Comparison of ENCODE assay signal across 8 cellular contexts in the genomic region with DNA sequence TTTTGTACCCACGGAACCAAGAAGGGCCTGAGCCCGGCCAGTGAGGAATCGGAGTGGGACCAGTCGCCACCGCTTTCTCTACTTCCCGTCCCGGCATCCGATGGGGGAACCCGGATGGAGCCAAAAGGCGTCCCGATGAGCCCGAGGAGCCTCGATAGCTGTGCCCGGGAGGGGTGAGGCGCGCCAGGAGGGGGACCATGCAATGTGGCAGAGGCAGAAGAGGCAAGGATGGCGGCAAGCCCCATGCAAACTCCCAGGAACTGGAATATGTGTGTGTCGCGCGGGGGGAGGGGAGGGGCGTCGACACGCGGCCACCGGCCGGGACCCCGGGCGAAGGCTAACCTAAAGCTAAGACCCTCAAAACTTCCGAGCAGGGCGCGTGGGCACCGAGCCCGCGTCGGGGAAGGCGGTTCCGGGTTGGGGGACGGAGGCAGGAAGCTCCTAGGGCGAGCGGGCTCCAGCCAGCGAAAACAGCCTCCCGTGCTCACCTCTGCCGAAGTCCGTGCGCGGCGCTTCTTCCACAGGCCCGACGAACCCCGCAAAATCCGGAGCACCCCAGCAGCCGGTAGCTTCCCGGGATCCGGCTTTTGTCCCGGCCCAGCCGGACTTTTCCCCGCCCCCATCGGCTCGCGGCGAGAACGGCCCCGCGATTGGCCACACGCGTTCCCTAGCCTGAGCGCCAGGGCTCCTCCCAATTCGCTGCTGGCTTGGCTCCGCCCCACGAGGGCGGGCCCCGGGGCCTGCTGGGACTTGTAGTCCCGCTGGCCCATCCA. TPM values are rescaled to one million over a fixed set of nuclear protein-coding genes. Genes with fewer than 3 reads are reported as not detected.
DNase-seq lines count a peak whose midpoint lies in the region; ATAC-seq and TF ChIP-seq lines count a peak whose summit lies in the region.

Gene ACLY, minus strand, starts transcription at position 560 of the 773 bp plus-strand sequence. CDS start 5,078 bp downstream, outside the sequence.

- H3K4me3 ChIP-seq in A673 (ENCODE audit: low read depth, low read length, poor library complexity, severe bottlenecking): peak within 1 kb of the TSS; percentile 86
- H3K4me3 ChIP-seq in cardiac fibroblast (replicated peaks in 1 of 2; ENCODE audit: low read depth in 2 of 2, low read length in 2 of 2): peak within 1 kb of the TSS; percentile 97 to 100
- peak within 1 kb of the TSS; percentile 79 to 99 (median 95) for H3K4me3 ChIP-seq in spleen

- CTCF ChIA-PET in A673 (lab: Charles Lee): interaction anchor here (0.5 to 0.8 kb wide), 2 partner anchors 12 to 14 kb away, joined by 3 to 8 read pairs; partner anchors contain the start of gene ODAD4
- CTCF ChIA-PET in WTC11 (lab: Charles Lee): interaction anchor here (0.6 to 8.6 kb wide), 12 partner anchors 12 to 530 kb away, joined by 3 to 134 read pairs (median 4); partner anchors contain the start of genes JUP, KCNH4 and ODAD4

- H3K36me3 ChIP-seq in A673 (ENCODE audit: insufficient read depth, low read length, poor library complexity, severe bottlenecking): peaks cover 4% of the 10 kb centered on the region
- peaks cover 0 to 8% (median 2%) of the 10 kb centered on the region in 6 donors for H3K36me3 ChIP-seq in spleen

- H3K36me3 Mint-ChIP-seq in WTC11: peaks cover 3% of the 10 kb centered on the region
- H3K36me3 Mint-ChIP-seq in immature natural killer cell: no peaks in the 10 kb centered on the region

- POLR2A ChIA-PET in A673 (lab: Charles Lee; ENCODE audit: low non-redundant PET): no interaction called here
- POLR2A ChIA-PET in WTC11 (lab: Charles Lee): interaction anchor here (0.5 to 2.6 kb wide), 11 partner anchors 10 to 185 kb away, joined by 3 to 14 read pairs (median 4); partner anchors contain the start of genes DNAJC7, KLHL11 and ODAD4

- H3K4me3 Mint-ChIP-seq in WTC11 (peak within 1 kb of the TSS; percentile 84), immature natural killer cell (peak within 1 kb of the TSS; percentile 86 to 92 (median 89))

- 0 to 1% (median 1%) methylated on average over 30 to 73 of the region's 73 CpGs for WGBS in spleen, 5 donors

- TF ChIP-seq CTCF in A673 (conservative IDR thresholded peaks at IDR 0.05; ENCODE audit: low read depth, low read length) (no peak), WTC11 (IDR thresholded peaks at IDR 0.05) (no peak), cardiac fibroblast (IDR thresholded peaks at IDR 0.05; ENCODE audit: low read depth, low read length) (no peak), spleen (IDR thresholded peaks at IDR 0.05 in 8 of 11, conservative IDR thresholded peaks at IDR 0.05 in 3 of 11) (peak in 2 of 11 experiments; percentile 13 to 24)

- intact Hi-C loops in A673 (cut with micrococcal nuclease; ENCODE audit: unreplicated experiment): no loop called here
- intact Hi-C loops in spleen (cut with DNase I; ENCODE audit: low total_unique reads): no loop called here

- H3K9me3 ChIP-seq in A673 (ENCODE audit: low read depth, low read length, poor library complexity, severe bottlenecking) (no peaks in the 10 kb centered on the region), spleen (no peaks in the 10 kb centered on the region)

- H3K27ac Mint-ChIP-seq in WTC11 (peak within 1 kb of the TSS; percentile 96), immature natural killer cell (peak within 1 kb of the TSS; percentile 68 to 90 (median 80))

- H3K27me3 ChIP-seq in A673 (replicated peaks; ENCODE audit: insufficient read depth, low read depth, low read length, poor library complexity): no peaks in the 10 kb centered on the region
- no peaks in the 10 kb centered on the region for H3K27me3 ChIP-seq in spleen (replicated peaks in 1 of 7)

- H3K27ac ChIP-seq in A673 (ENCODE audit: low read depth, low read length, poor library complexity, severe bottlenecking) (peak within 1 kb of the TSS; percentile 84), spleen (peak within 1 kb of the TSS; percentile 77 to 93 (median 90))

- no peaks in the 10 kb centered on the region for H3K27me3 Mint-ChIP-seq in WTC11 (ENCODE audit: low read depth)
- peaks cover 0 to 10% (median 6%) of the 10 kb centered on the region in 3 donors for H3K27me3 Mint-ChIP-seq in immature natural killer cell (ENCODE audit: low read depth in 3 of 3)

- peaks cover 50% of the 10 kb centered on the region for H3K4me1 Mint-ChIP-seq in WTC11
- H3K4me1 Mint-ChIP-seq in immature natural killer cell: peaks cover 33 to 39% of the 10 kb centered on the region in 2 donors

- TF ChIP-seq POLR2A in spleen (IDR thresholded peaks at IDR 0.05): peak in 2 of 3 donors; percentile 46 to 63

- ATAC-seq in GM18868 (IDR thresholded peaks at IDR 0.05; ENCODE audit: unreplicated experiment) (peak; percentile 95), HG03108 (IDR thresholded peaks at IDR 0.05; ENCODE audit: unreplicated experiment) (peak; percentile 97), WTC11 (peak; percentile 89)

- TSS peak; percentile 50 for BruUV-seq in A673 (replicated peaks; lab: Mats Ljungman, UMichigan)

- peaks cover 17% of the 10 kb centered on the region for H3K4me1 ChIP-seq in A673 (ENCODE audit: insufficient read depth, low read length, poor library complexity, severe bottlenecking)
- H3K4me1 ChIP-seq in spleen: peaks cover 10 to 55% (median 36%) of the 10 kb centered on the region in 6 donors

- H3K9me3 Mint-ChIP-seq in WTC11 (no peaks in the 10 kb centered on the region), immature natural killer cell (no peaks in the 10 kb centered on the region)

- DNase-seq in A673 (ENCODE audit: low spot score) (peak; percentile 95), NCI-H2196 treated with DMSO at 0.1 percent for 48 hours (lab: John Stamatoyannopoulos, UW; ENCODE audit: unreplicated experiment) (peak; percentile 80), WTC11 (ENCODE audit: low spot score) (peak; percentile 99), cardiac fibroblast (ENCODE audit: low read depth in 2 of 2) (peak; percentile 97 to 98), immature natural killer cell (peak; percentile 90 to 92 (median 92)), spleen (peak; percentile 99)

TF ChIP-seq in WTC11, 78 proteins besides CTCF, POLR2A, EP300 and RAD21 (continues in another document):
- TF ChIP-seq, protein P1, sequence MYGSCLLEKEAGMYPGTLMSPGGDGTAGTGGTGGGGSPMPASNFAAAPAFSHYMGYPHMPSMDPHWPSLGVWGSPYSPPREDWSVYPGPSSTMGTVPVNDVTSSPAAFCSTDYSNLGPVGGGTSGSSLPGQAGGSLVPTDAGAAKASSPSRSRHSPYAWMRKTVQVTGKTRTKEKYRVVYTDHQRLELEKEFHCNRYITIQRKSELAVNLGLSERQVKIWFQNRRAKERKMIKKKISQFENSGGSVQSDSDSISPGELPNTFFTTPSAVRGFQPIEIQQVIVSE (CRISPR knock-in tag; IDR thresholded peaks at IDR 0.05; ENCODE audit: borderline replicate concordance): no peak
- TF ChIP-seq, protein P2, sequence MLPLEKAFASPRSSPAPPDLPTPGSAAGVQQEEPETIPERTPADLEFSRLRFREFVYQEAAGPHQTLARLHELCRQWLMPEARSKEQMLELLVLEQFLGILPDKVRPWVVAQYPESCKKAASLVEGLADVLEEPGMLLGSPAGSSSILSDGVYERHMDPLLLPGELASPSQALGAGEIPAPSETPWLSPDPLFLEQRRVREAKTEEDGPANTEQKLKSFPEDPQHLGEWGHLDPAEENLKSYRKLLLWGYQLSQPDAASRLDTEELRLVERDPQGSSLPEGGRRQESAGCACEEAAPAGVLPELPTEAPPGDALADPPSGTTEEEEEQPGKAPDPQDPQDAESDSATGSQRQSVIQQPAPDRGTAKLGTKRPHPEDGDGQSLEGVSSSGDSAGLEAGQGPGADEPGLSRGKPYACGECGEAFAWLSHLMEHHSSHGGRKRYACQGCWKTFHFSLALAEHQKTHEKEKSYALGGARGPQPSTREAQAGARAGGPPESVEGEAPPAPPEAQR (CRISPR knock-in tag; IDR thresholded peaks at IDR 0.05): no peak
- TF ChIP-seq ZBTB21 (CRISPR knock-in tag; IDR thresholded peaks at IDR 0.05; ENCODE audit: borderline replicate concordance) (no peak), ZNF416 (CRISPR knock-in tag; IDR thresholded peaks at IDR 0.05) (0 out of 2 replicates have a peak, but pooled peaks have one; percentile 38), ZNF317 (CRISPR knock-in tag; IDR thresholded peaks at IDR 0.05; ENCODE audit: borderline replicate concordance, low read depth) (no peak)
- TF ChIP-seq, protein P3, sequence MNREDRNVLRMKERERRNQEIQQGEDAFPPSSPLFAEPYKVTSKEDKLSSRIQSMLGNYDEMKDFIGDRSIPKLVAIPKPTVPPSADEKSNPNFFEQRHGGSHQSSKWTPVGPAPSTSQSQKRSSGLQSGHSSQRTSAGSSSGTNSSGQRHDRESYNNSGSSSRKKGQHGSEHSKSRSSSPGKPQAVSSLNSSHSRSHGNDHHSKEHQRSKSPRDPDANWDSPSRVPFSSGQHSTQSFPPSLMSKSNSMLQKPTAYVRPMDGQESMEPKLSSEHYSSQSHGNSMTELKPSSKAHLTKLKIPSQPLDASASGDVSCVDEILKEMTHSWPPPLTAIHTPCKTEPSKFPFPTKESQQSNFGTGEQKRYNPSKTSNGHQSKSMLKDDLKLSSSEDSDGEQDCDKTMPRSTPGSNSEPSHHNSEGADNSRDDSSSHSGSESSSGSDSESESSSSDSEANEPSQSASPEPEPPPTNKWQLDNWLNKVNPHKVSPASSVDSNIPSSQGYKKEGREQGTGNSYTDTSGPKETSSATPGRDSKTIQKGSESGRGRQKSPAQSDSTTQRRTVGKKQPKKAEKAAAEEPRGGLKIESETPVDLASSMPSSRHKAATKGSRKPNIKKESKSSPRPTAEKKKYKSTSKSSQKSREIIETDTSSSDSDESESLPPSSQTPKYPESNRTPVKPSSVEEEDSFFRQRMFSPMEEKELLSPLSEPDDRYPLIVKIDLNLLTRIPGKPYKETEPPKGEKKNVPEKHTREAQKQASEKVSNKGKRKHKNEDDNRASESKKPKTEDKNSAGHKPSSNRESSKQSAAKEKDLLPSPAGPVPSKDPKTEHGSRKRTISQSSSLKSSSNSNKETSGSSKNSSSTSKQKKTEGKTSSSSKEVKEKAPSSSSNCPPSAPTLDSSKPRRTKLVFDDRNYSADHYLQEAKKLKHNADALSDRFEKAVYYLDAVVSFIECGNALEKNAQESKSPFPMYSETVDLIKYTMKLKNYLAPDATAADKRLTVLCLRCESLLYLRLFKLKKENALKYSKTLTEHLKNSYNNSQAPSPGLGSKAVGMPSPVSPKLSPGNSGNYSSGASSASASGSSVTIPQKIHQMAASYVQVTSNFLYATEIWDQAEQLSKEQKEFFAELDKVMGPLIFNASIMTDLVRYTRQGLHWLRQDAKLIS (CRISPR knock-in tag; IDR thresholded peaks at IDR 0.05; ENCODE audit: borderline replicate concordance): no peak

RNA-seq across cellular contexts. Expression of gene ACLY, which starts in this region (rescaled TPM):
- total RNA-seq in A673 (2021) (175 and 191 TPM in 2 replicates), WTC11 (2021) (312 to 350 TPM (median 316 TPM) in 3 replicates), spleen (100 to 1,000 TPM in 2 of 7 donors, 10 to 100 TPM in 5; 64.9 to 112 (median 87.6) TPM)
- polyA plus RNA-seq in immature natural killer cell (10 to 100 TPM; 46.9 to 99.2 (median 49.3) TPM), spleen (10 to 100 TPM; 17.7 to 28.6 (median 21.6) TPM)

Comparison
In these comparisons a context has a peak if more than half of its experiments do, and no peak if none do; other contexts are left out.
1. Peak in every context shown above with its lines: DNase-seq, ATAC-seq, H3K4me3 ChIP-seq and H3K27ac ChIP-seq.